22 cellular contexts compared by ENCODE assay signal in the genomic region with DNA sequence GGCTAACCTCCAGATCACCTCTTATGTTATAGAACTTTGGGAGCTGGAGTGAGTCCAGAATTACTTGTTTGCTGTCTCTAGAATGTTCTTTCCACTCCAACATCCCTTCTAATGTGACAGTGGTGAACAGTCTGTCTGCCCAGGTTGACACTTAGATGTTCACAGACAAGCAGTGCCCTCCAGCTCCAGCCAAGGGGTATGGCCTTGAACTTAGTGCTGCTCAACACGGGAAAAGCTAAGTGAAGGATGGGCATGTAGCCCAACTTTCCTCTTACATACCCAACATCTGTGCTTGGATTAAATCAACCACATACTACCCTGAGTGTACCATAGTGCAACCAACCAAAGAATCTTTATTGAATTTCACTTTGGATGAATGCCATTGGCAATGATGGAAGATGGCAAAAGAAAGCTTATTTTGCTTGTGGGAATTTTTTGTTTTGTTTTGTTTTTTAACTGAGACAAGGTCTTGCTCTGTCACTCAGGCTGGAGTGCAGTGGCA.
"Had no signal": no experiment of that assay in that cellular context is flagged by ENCODE, and none has a peak within 500 bp of the region (broad histone marks: within the 10 kb centered on the region; RNA-seq: fewer than 3 reads in every experiment).

No MANE protein-coding gene starts in this region.

- H3K27ac ChIP-seq: breast epithelium, colonic mucosa, epithelial cell of prostate, pancreas, tibial artery had no signal

- H3K36me3 ChIP-seq: breast epithelium, colonic mucosa, pancreas, tibial artery had no signal

- H3K4me3 ChIP-seq: breast epithelium, colonic mucosa, pancreas, tibial artery had no signal

- H3K4me1 ChIP-seq: breast epithelium, colonic mucosa, pancreas had no signal

- H3K9me3 ChIP-seq: breast epithelium, colonic mucosa, pancreas, tibial artery had no signal

- ATAC-seq: activated CD4-positive, alpha-beta T cell treated with anti-CD3 and anti-CD28 coated beads for 36 hours; activated T-helper 17 cell treated with anti-CD3 and anti-CD28 coated beads, Interleukin-2, amount 50 U/mL, for 72 hours; left cardiac atrium; pancreas; right cardiac atrium; stimulated activated naive CD8-positive, alpha-beta T cell treated with anti-CD3 and anti-CD28 coated beads, Interleukin-15, Interleukin-2, amounts not matched to agents 100 U/mL and 50 U/mL, for 24 hours; WTC11 had no signal

- H3K27me3 ChIP-seq: breast epithelium, colonic mucosa, pancreas, tibial artery had no signal

- DNase-seq: activated CD4-positive, alpha-beta T cell treated with anti-CD3 and anti-CD28 coated beads for 36 hours; activated CD4-positive, alpha-beta T cell treated with anti-CD3 and anti-CD28 coated beads, Interleukin-2, amount 50 U/mL, for 4 hours; activated CD8-positive, alpha-beta memory T cell treated with anti-CD3 and anti-CD28 coated beads for 24 hours; activated CD8-positive, alpha-beta memory T cell treated with anti-CD3 and anti-CD28 coated beads, Interleukin-2, amount 50 U/mL, for 4 hours; activated naive CD8-positive, alpha-beta T cell treated with anti-CD3 and anti-CD28 coated beads for 36 hours; activated T-cell treated with anti-CD3 and anti-CD28 coated beads, Interleukin-2, amount 50 U/mL, for 24 hours; colonic mucosa; endodermal cell; head of caudate nucleus; left cardiac atrium; nephron progenitor cell; pancreas; right cardiac atrium; stimulated activated CD4-positive, alpha-beta T cell treated with anti-CD3 and anti-CD28 coated beads, Interleukin-12 subunit alpha, Interleukin-12 subunit beta, amount 100 ng/mL, for 4 hours; stimulated activated CD4-positive, alpha-beta T cell treated with anti-CD3 and anti-CD28 coated beads, Interleukin-4, amount 100 ng/mL, for 4 hours; stimulated activated naive CD8-positive, alpha-beta T cell treated with anti-CD3 and anti-CD28 coated beads, Interleukin-15, Interleukin-2, amounts not matched to agents 100 U/mL and 50 U/mL, for 24 hours; T-helper 9 cell; tibial artery had no signal
